In the genomic region with DNA sequence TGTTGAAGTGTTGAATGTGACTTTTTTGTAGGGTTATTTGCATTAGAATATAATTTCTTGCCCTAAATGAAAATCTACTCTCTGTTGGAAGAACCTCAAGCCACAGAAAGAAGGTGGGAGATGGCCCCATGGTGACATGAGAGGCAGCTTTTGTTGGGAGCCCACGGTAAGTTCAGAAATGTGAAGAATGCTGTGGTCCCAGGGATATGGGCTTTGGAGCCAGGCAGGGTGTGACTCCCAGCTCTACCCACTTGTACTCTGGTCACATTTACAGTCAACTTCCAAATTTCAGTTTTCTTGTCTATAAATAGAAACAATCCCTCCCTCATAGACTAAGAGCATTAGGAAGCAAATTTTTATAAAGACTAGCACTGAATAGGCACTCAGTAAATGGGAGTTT, we compare ENCODE assay signal across 23 cellular contexts.
A peak's percentile ranks its signal among the peaks of the same experiment; 100 is the strongest.
DNase-seq lines count a peak whose midpoint lies in the region; ATAC-seq and TF ChIP-seq lines count a peak whose summit lies in the region.
"Had no signal": no experiment of that assay in that cellular context is flagged by ENCODE, and none has a peak within 500 bp of the region (broad histone marks: within the 10 kb centered on the region; RNA-seq: fewer than 3 reads in every experiment).

No MANE protein-coding gene starts in this region.

- intact Hi-C loops in A673 (cut with micrococcal nuclease; ENCODE audit: unreplicated experiment), result no loop called here
- intact Hi-C loops in transverse colon (cut with DNase I; ENCODE audit: low total_unique reads), result no loop called here

- ATAC-seq in naive thymus-derived CD8-positive, alpha-beta T cell, result no peak
- ATAC-seq: GM12878, GM23338 had no signal

- H3K9ac ChIP-seq in Karpas-422 (ENCODE audit: low read length), result no peak overlapping the region
- H3K9ac ChIP-seq: BLaER1 treated with 17β-estradiol and CSF1 and Interleukin-3, amounts not matched to agents 10 nM and 100 nM had no signal

- no peaks in the 10 kb centered on the region for H3K79me2 ChIP-seq in Karpas-422 (ENCODE audit: low read length)

- TF ChIP-seq POLR2A in transverse colon (IDR thresholded peaks at IDR 0.05), result no peak

- H3K9me3 ChIP-seq in A673 (ENCODE audit: low read depth, low read length, poor library complexity, severe bottlenecking) (no peaks in the 10 kb centered on the region), Karpas-422 (ENCODE audit: low read length) (no peaks in the 10 kb centered on the region; the same call in 1 of the 2 replicates), transverse colon (no peaks in the 10 kb centered on the region)
- H3K9me3 ChIP-seq: BE2C had no signal

- H3K27me3 Mint-ChIP-seq in naive thymus-derived CD8-positive, alpha-beta T cell, result no peaks in the 10 kb centered on the region
- H3K27me3 Mint-ChIP-seq: CD4-positive, alpha-beta T cell had no signal

- CTCF ChIA-PET in A673 (lab: Charles Lee), result no interaction called here

- H3K4me3 ChIP-seq in A673 (ENCODE audit: low read depth, low read length, poor library complexity, severe bottlenecking), result no peak overlapping the region
- H3K4me3 ChIP-seq in Karpas-422 (ENCODE audit: low read length), result no peak overlapping the region
- no peak overlapping the region for H3K4me3 ChIP-seq in transverse colon
- H3K4me3 ChIP-seq: BLaER1 treated with 17β-estradiol and CSF1 and Interleukin-3, amounts not matched to agents 10 nM and 100 nM; GM12878; GM23338 had no signal

- DNase-seq in A673 (ENCODE audit: low spot score), result peak; percentile 19
- peak; percentile 30 for DNase-seq in AG20443 (ENCODE audit: low spot score)
- no peak for DNase-seq in Karpas-422
- DNase-seq in myocyte (ENCODE audit: low read depth), result peak; percentile 53
- DNase-seq in midbrain (lab: John Stamatoyannopoulos, UW), result no peak
- no peak for DNase-seq in naive thymus-derived CD8-positive, alpha-beta T cell
- DNase-seq in DMS153 (lab: John Stamatoyannopoulos, UW), result no peak
- no peak for DNase-seq in transverse colon
- DNase-seq: ACHN; AML-193; BE2C; CD4-positive, alpha-beta T cell; CD8-positive, alpha-beta memory T cell; DMS 273 treated with DMSO at 0.1 percent for 48 hours; DMS53; DMS79 treated with DMSO at 0.1 percent for 48 hours; H7; HCEC 1CT had no signal

- no peaks in the 10 kb centered on the region for H4K20me1 ChIP-seq in Karpas-422 (ENCODE audit: insufficient read depth, low read depth, low read length)
- H4K20me1 ChIP-seq: BLaER1 treated with 17β-estradiol and CSF1 and Interleukin-3, amounts not matched to agents 10 nM and 100 nM had no signal

- H3K36me3 ChIP-seq in A673 (ENCODE audit: insufficient read depth, low read length, poor library complexity, severe bottlenecking) (no peaks in the 10 kb centered on the region), Karpas-422 (ENCODE audit: insufficient read depth, low read length) (no peaks in the 10 kb centered on the region), transverse colon (no peaks in the 10 kb centered on the region)
- H3K36me3 ChIP-seq: BE2C had no signal

- no peak overlapping the region for H3K4me3 Mint-ChIP-seq in naive thymus-derived CD8-positive, alpha-beta T cell
- H3K4me3 Mint-ChIP-seq: CD14-positive monocyte; CD4-positive, alpha-beta T cell; CD8-positive, alpha-beta memory T cell; GM23338 had no signal

- H3K4me1 ChIP-seq in A673 (ENCODE audit: insufficient read depth, low read length, poor library complexity, severe bottlenecking), result peaks cover 3% of the 10 kb centered on the region
- peaks cover 54% of the 10 kb centered on the region for H3K4me1 ChIP-seq in Karpas-422 (ENCODE audit: low read length)
- no peaks in the 10 kb centered on the region for H3K4me1 ChIP-seq in transverse colon
- H3K4me1 ChIP-seq: BE2C; BLaER1 treated with 17β-estradiol and CSF1 and Interleukin-3, amounts not matched to agents 10 nM and 100 nM had no signal

- H2AFZ ChIP-seq in Karpas-422 (ENCODE audit: low read length), result no peak overlapping the region
- H2AFZ ChIP-seq: GM23338 had no signal

- no peak for TF ChIP-seq CTCF in A673 (conservative IDR thresholded peaks at IDR 0.05; ENCODE audit: low read depth, low read length)
- TF ChIP-seq CTCF in transverse colon (IDR thresholded peaks at IDR 0.05), result no peak

- no peaks in the 10 kb centered on the region for H3K27me3 ChIP-seq in A673 (replicated peaks; ENCODE audit: insufficient read depth, low read depth, low read length, poor library complexity)
- no peaks in the 10 kb centered on the region for H3K27me3 ChIP-seq in Karpas-422 (ENCODE audit: low read length)
- H3K27me3 ChIP-seq in transverse colon, result no peaks in the 10 kb centered on the region
- H3K27me3 ChIP-seq: BE2C; BLaER1 treated with 17β-estradiol and CSF1 and Interleukin-3, amounts not matched to agents 10 nM and 100 nM had no signal

- H3K27ac ChIP-seq in A673 (ENCODE audit: low read depth, low read length, poor library complexity, severe bottlenecking), result no peak overlapping the region
- H3K27ac ChIP-seq in Karpas-422 (ENCODE audit: low read length), result peak overlapping the region; percentile 44; the same call in 1 of the 2 replicates
- no peak overlapping the region for H3K27ac ChIP-seq in transverse colon
- H3K27ac ChIP-seq: 22Rv1; BLaER1 treated with 17β-estradiol and CSF1 and Interleukin-3, amounts not matched to agents 10 nM and 100 nM had no signal

- 78 to 100% methylated on average over 1 of the region's 1 CpG for WGBS in transverse colon (ENCODE audit: low coverage in 1 of 2), 2 donors

- H3K9me2 ChIP-seq in Karpas-422 (replicated peaks; ENCODE audit: insufficient read depth, low read length), result no peaks in the 10 kb centered on the region

- no peak overlapping the region for H3K4me2 ChIP-seq in Karpas-422 (ENCODE audit: low read depth, low read length, poor library complexity, severe bottlenecking)
- H3K4me2 ChIP-seq: BLaER1 treated with 17β-estradiol and CSF1 and Interleukin-3, amounts not matched to agents 10 nM and 100 nM; GM23338 had no signal

- peaks cover under 1 to 14% (median 10%) of the 10 kb centered on the region in 9 donors for H3K9me3 Mint-ChIP-seq in naive thymus-derived CD8-positive, alpha-beta T cell
- H3K9me3 Mint-ChIP-seq: GM23338 had no signal

- H3K4me1 Mint-ChIP-seq in naive thymus-derived CD8-positive, alpha-beta T cell, result peaks cover 0 to 2% (median 0%) of the 10 kb centered on the region in 4 donors
- H3K4me1 Mint-ChIP-seq: CD14-positive monocyte; CD8-positive, alpha-beta memory T cell had no signal

- in situ Hi-C loops in transverse colon (cut with MboI; ENCODE audit: low pct_ligation_motif_present in 1 of 4, low pct_unique_long_range_greater_than_20kb in 1 of 4, low sequenced_read_pairs in 3 of 4), result no loop called here

- POLR2A ChIA-PET in A673 (lab: Charles Lee; ENCODE audit: low non-redundant PET), result no interaction called here
- POLR2A ChIA-PET in naive thymus-derived CD8-positive, alpha-beta T cell (lab: Charles Lee), result no interaction called here

- TF ChIP-seq EP300 in transverse colon (IDR thresholded peaks at IDR 0.05; ENCODE audit: low read depth), result no peak

- H3K27ac Mint-ChIP-seq in naive thymus-derived CD8-positive, alpha-beta T cell, result no peak overlapping the region
- H3K27ac Mint-ChIP-seq: CD4-positive, alpha-beta T cell; CD8-positive, alpha-beta memory T cell; GM23338 had no signal

- peaks cover 8 to 37% (median 12%) of the 10 kb centered on the region in 3 donors for H3K36me3 Mint-ChIP-seq in naive thymus-derived CD8-positive, alpha-beta T cell
- H3K36me3 Mint-ChIP-seq: CD14-positive monocyte had no signal

- no TSS peak for BruUV-seq in A673 (replicated peaks; lab: Mats Ljungman, UMichigan)

Comparison
In these comparisons a context has a peak if more than half of its experiments do, and no peak if none do; other contexts are left out.
1. DNase-seq: peak in A673 (single experiment), AG20443 (single experiment) and myocyte (single experiment); none in Karpas-422 (single experiment), midbrain (single experiment), naive thymus-derived CD8-positive, alpha-beta T cell (0 of 10), DMS153 (single experiment) and transverse colon (single experiment).